Comparison of ENCODE assay signal across 20 cellular contexts in the genomic region with DNA sequence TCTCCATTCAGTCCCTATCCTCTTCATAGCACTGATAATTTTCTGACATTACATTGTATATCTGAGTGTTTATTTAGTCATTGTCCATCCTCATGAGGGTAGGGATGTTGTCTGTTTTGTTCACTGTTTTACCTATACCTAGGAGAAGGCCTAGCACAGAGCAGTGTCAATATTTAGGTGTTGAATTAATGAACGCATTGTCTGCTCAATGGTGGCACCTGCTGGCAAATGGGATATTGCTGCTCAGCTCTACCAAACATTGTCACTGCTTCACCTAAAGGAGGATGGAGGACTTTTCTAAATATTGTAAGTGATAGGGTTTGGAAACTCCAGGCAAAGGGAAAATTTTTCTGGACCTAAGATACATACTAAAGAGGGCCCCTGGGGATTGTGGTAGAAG.
DNase-seq lines count a peak whose midpoint lies in the region; ATAC-seq and TF ChIP-seq lines count a peak whose summit lies in the region.
"Had no signal": no experiment of that assay in that cellular context is flagged by ENCODE, and none has a peak within 500 bp of the region (broad histone marks: within the 10 kb centered on the region; RNA-seq: fewer than 3 reads in every experiment).

No MANE protein-coding gene starts in this region.

- 78% methylated on average over 1 of the region's 1 CpG; no CpG with 5 or more reads in 1 of the 2 donors for WGBS in gastroesophageal sphincter (ENCODE audit: low coverage in 1 of 2), 2 donors

- H3K4me3 ChIP-seq in choroid plexus epithelial cell (ENCODE audit: low read depth, low read length) (no peak overlapping the region), gastroesophageal sphincter (no peak overlapping the region)
- H3K4me3 ChIP-seq: lung, right atrium auricular region, tibial nerve had no signal

- TF ChIP-seq POLR2A in gastroesophageal sphincter (IDR thresholded peaks at IDR 0.05) = no peak

- no peak for TF ChIP-seq EP300 in gastroesophageal sphincter (IDR thresholded peaks at IDR 0.05)

- H3K27ac ChIP-seq in gastroesophageal sphincter = no peak overlapping the region
- H3K27ac ChIP-seq: HL-60, right atrium auricular region, tibial nerve had no signal

- no peaks in the 10 kb centered on the region for H3K36me3 ChIP-seq in gastroesophageal sphincter
- H3K36me3 ChIP-seq: right atrium auricular region, tibial nerve had no signal

- H3K27ac Mint-ChIP-seq in type B pancreatic cell = no peak overlapping the region
- H3K27ac Mint-ChIP-seq: naive thymus-derived CD8-positive, alpha-beta T cell had no signal

- no peaks in the 10 kb centered on the region for H3K36me3 Mint-ChIP-seq in type B pancreatic cell
- H3K36me3 Mint-ChIP-seq: brain had no signal

- no peak for ATAC-seq in gastroesophageal sphincter
- ATAC-seq: naive thymus-derived CD8-positive, alpha-beta T cell had no signal

- H3K4me1 ChIP-seq in gastroesophageal sphincter = no peaks in the 10 kb centered on the region
- H3K4me1 ChIP-seq: right atrium auricular region, tibial nerve had no signal

- no peaks in the 10 kb centered on the region for H3K9me3 ChIP-seq in gastroesophageal sphincter
- H3K9me3 ChIP-seq: right atrium auricular region had no signal

- peaks cover 51% of the 10 kb centered on the region for H3K27me3 ChIP-seq in gastroesophageal sphincter
- H3K27me3 ChIP-seq: right atrium auricular region had no signal

- H3K9me3 Mint-ChIP-seq in type B pancreatic cell = no peaks in the 10 kb centered on the region

- TF ChIP-seq CTCF in LNCAP (IDR thresholded peaks at IDR 0.05) (peak; percentile 17; the same call in 1 of the 2 replicates), choroid plexus epithelial cell (conservative IDR thresholded peaks at IDR 0.05; ENCODE audit: low read depth, low read length) (peak; percentile 47), type B pancreatic cell (conservative IDR thresholded peaks at IDR 0.05) (peak; percentile 51), gastroesophageal sphincter (IDR thresholded peaks at IDR 0.05) (no peak)

- H3K4me3 Mint-ChIP-seq in type B pancreatic cell = no peak overlapping the region
- H3K4me3 Mint-ChIP-seq: brain; naive thymus-derived CD8-positive, alpha-beta T cell had no signal

- peaks cover 38% of the 10 kb centered on the region for H3K4me1 Mint-ChIP-seq in type B pancreatic cell (ENCODE audit: unreplicated experiment)
- H3K4me1 Mint-ChIP-seq: naive thymus-derived CD8-positive, alpha-beta T cell had no signal

- DNase-seq in stimulated activated CD4-positive, alpha-beta T cell treated with anti-CD3 and anti-CD28 coated beads, Interleukin-15, amount 100 ng/mL, for 24 hours = peak; percentile 8
- no peak for DNase-seq in stimulated activated CD4-positive, alpha-beta T cell treated with anti-CD3 and anti-CD28 coated beads, Interleukin-1b, Interleukin-23, amount 100 ng/mL, for 48 hours
- DNase-seq in choroid plexus epithelial cell (ENCODE audit: low read depth) (peak; percentile 10), type B pancreatic cell (ENCODE audit: extremely low spot score, unreplicated experiment) (no peak), NCI-H1105 treated with DMSO at 0.1 percent for 48 hours (lab: John Stamatoyannopoulos, UW) (no peak), epidermal melanocyte (ENCODE audit: insufficient read length, low spot score) (no peak)
- DNase-seq: DMS79; Kasumi-1; naive thymus-derived CD8-positive, alpha-beta T cell; NCI-H187; NCI-H446 treated with DMSO at 0.1 percent for 48 hours; OCI-M1; stimulated activated CD4-positive, alpha-beta T cell treated with anti-CD3 and anti-CD28 coated beads, Interleukin-4, amount 100 ng/mL, for 1 hour had no signal

- H3K27me3 Mint-ChIP-seq in type B pancreatic cell = peaks cover 27% of the 10 kb centered on the region

Comparison
In these comparisons a context has a peak if more than half of its experiments do, and no peak if none do; other contexts are left out.
1. DNase-seq: peak in stimulated activated CD4-positive, alpha-beta T cell treated with anti-CD3 and anti-CD28 coated beads, Interleukin-15, amount 100 ng/mL, for 24 hours (single experiment) and choroid plexus epithelial cell (single experiment); none in stimulated activated CD4-positive, alpha-beta T cell treated with anti-CD3 and anti-CD28 coated beads, Interleukin-1b, Interleukin-23, amount 100 ng/mL, for 48 hours (single experiment), type B pancreatic cell (single experiment), NCI-H1105 treated with DMSO at 0.1 percent for 48 hours (single experiment) and epidermal melanocyte (single experiment).
2. CTCF ChIP-seq: peak in LNCAP (single experiment), choroid plexus epithelial cell (single experiment) and type B pancreatic cell (single experiment); none in gastroesophageal sphincter (0 of 4).